In genomic region chr10:97292862-97293198, GRCh38 we compare ENCODE assay signal across 11 cellular contexts. TPM values are rescaled to one million over a fixed set of nuclear protein-coding genes. Genes with fewer than 3 reads are reported as not detected.
DNase-seq lines count a peak whose midpoint lies in the region; ATAC-seq and TF ChIP-seq lines count a peak whose summit lies in the region.
"Had no signal": no experiment of that assay in that cellular context is flagged by ENCODE, and none has a peak within 500 bp of the region (broad histone marks: within the 10 kb centered on the region; RNA-seq: fewer than 3 reads in every experiment).

No MANE protein-coding gene starts in this region.

- H3K27ac Mint-ChIP-seq in MCF 10A (ENCODE audit: low read depth, unreplicated experiment) = peak overlapping the region; percentile 88
- H3K27ac Mint-ChIP-seq in activated B cell treated with CpG ODN at 0.5 μM for 24 hours = peak overlapping the region; percentile 85
- peak overlapping the region; percentile 70 for H3K27ac Mint-ChIP-seq in memory B cell

- H3K4me3 Mint-ChIP-seq in MCF 10A (ENCODE audit: unreplicated experiment) (peak overlapping the region; percentile 87), activated B cell treated with CpG ODN at 0.5 μM for 24 hours (peak overlapping the region; percentile 92), memory B cell (peak overlapping the region; percentile 96)

- H3K36me3 Mint-ChIP-seq in MCF 10A (ENCODE audit: insufficient read depth, unreplicated experiment) (no peaks in the 10 kb centered on the region), activated B cell treated with CpG ODN at 0.5 μM for 24 hours (ENCODE audit: low read depth) (peaks cover 3% of the 10 kb centered on the region), memory B cell (peaks cover 2% of the 10 kb centered on the region)

- peaks cover 4% of the 10 kb centered on the region for H3K4me1 Mint-ChIP-seq in MCF 10A (ENCODE audit: insufficient read depth, unreplicated experiment)
- peaks cover 19% of the 10 kb centered on the region for H3K4me1 Mint-ChIP-seq in activated B cell treated with CpG ODN at 0.5 μM for 24 hours
- H3K4me1 Mint-ChIP-seq in memory B cell = peaks cover 17% of the 10 kb centered on the region

- intact Hi-C loops in MCF 10A (cut with micrococcal nuclease) = loop anchor here (1.0 kb wide), 2 partner anchors 26 to 40 kb away; partner anchors contain the start of gene FRAT1
- intact Hi-C loops in breast epithelium (cut with DNase I; ENCODE audit: low total_unique reads) = loop anchor here (5.0 kb wide), 1 partner anchor 149 kb away; no protein-coding TSS in a partner anchor
- intact Hi-C loops in activated B cell treated with CpG ODN at 0.5 μM for 24 hours (cut with micrococcal nuclease) = loop anchor here (1.0 to 5.0 kb wide), 8 partner anchors 14 to 839 kb away; partner anchors contain the start of genes EXOSC1, FRAT1, FRAT2 and MMS19
- intact Hi-C loops in body of pancreas (cut with DNase I) = no loop called here

- H3K36me3 ChIP-seq in breast epithelium (no peaks in the 10 kb centered on the region), thymus (ENCODE audit: control insufficient read depth, insufficient read depth) (no peaks in the 10 kb centered on the region), body of pancreas (replicated peaks in 1 of 2; ENCODE audit: insufficient read depth in 1 of 2, low read depth in 2 of 2) (no peaks in the 10 kb centered on the region)
- H3K36me3 ChIP-seq: cardiac muscle cell had no signal

- DNase-seq in MCF 10A (ENCODE audit: unreplicated experiment) = no peak
- DNase-seq in breast epithelium (ENCODE audit: low spot score in 2 of 2) = no peak
- no peak for DNase-seq in activated B cell treated with CpG ODN at 0.5 μM for 24 hours
- no peak for DNase-seq in memory B cell (ENCODE audit: low spot score in 2 of 2)
- no peak for DNase-seq in Ammon's horn (ENCODE audit: low spot score)
- no peak for DNase-seq in body of pancreas
- DNase-seq in germinal center (ENCODE audit: low spot score) = no peak

- POLR2A ChIA-PET in MCF 10A (lab: Yijun Ruan, JAX) (interaction anchor here (0.6 to 4.9 kb wide), 11 partner anchors 10 to 843 kb away, joined by 3 to 44 read pairs (median 6); partner anchors contain the start of genes FRAT1, FRAT2 and RRP12), activated B cell treated with CpG ODN at 0.5 μM for 24 hours (lab: Charles Lee) (interaction anchor here (0.7 to 1.6 kb wide), 3 partner anchors 26 to 109 kb away, joined by 3 to 4 read pairs (median 3); partner anchors contain the start of genes FRAT1 and FRAT2)

- ATAC-seq in activated B cell treated with CpG ODN at 0.5 μM for 24 hours (ENCODE audit: low read depth) (no peak), memory B cell (ENCODE audit: low read depth) (no peak), body of pancreas (no peak)

- H3K9me3 Mint-ChIP-seq in MCF 10A (ENCODE audit: unreplicated experiment) (no peaks in the 10 kb centered on the region), activated B cell treated with CpG ODN at 0.5 μM for 24 hours (no peaks in the 10 kb centered on the region), memory B cell (no peaks in the 10 kb centered on the region)

- no peaks in the 10 kb centered on the region for H3K4me1 ChIP-seq in breast epithelium
- H3K4me1 ChIP-seq in thymus (ENCODE audit: control insufficient read depth, insufficient read depth, low read length) = peaks cover 7% of the 10 kb centered on the region
- peaks cover 13% of the 10 kb centered on the region for H3K4me1 ChIP-seq in body of pancreas
- H3K4me1 ChIP-seq: foreskin keratinocyte, SJCRH30 had no signal

- H3K4me3 ChIP-seq in breast epithelium = peak overlapping the region in 1 of 3 donors; percentile 95
- peak overlapping the region; percentile 65 for H3K4me3 ChIP-seq in thymus (ENCODE audit: low read length)
- H3K4me3 ChIP-seq in body of pancreas = no peak overlapping the region

- H3K27ac ChIP-seq in breast epithelium = no peak overlapping the region
- no peak overlapping the region for H3K27ac ChIP-seq in thymus (ENCODE audit: low read depth)
- no peak overlapping the region for H3K27ac ChIP-seq in body of pancreas

- H3K9me3 ChIP-seq in breast epithelium = no peaks in the 10 kb centered on the region
- H3K9me3 ChIP-seq in thymus (ENCODE audit: control insufficient read depth) = no peaks in the 10 kb centered on the region
- no peaks in the 10 kb centered on the region for H3K9me3 ChIP-seq in body of pancreas
- H3K9me3 ChIP-seq: SJCRH30 had no signal

- 63% methylated on average over 3 of the region's 3 CpGs for WGBS in thymus
- 53 to 57% methylated on average over 3 of the region's 3 CpGs for WGBS in body of pancreas, 2 donors

- no peak for TF ChIP-seq POLR2A in breast epithelium (IDR thresholded peaks at IDR 0.05)
- TF ChIP-seq POLR2A in body of pancreas (IDR thresholded peaks at IDR 0.05) = no peak

- no TSS peak for BruUV-seq in MCF 10A (replicated peaks; lab: Mats Ljungman, UMichigan)

- no peaks in the 10 kb centered on the region for H3K27me3 Mint-ChIP-seq in MCF 10A (ENCODE audit: insufficient read depth, unreplicated experiment)
- peaks cover 1% of the 10 kb centered on the region for H3K27me3 Mint-ChIP-seq in activated B cell treated with CpG ODN at 0.5 μM for 24 hours
- no peaks in the 10 kb centered on the region for H3K27me3 Mint-ChIP-seq in memory B cell

- CTCF ChIA-PET in MCF 10A (lab: Yijun Ruan, JAX) = interaction anchor here (0.6 to 2.5 kb wide), 4 partner anchors 15 to 261 kb away, joined by 3 to 22 read pairs (median 4); no protein-coding TSS in a partner anchor
- CTCF ChIA-PET in activated B cell treated with CpG ODN at 0.5 μM for 24 hours (lab: Charles Lee) = interaction anchor here (1.5 kb wide), 1 partner anchor 14 kb away, joined by 5 read pairs; no protein-coding TSS in a partner anchor

- H3K27me3 ChIP-seq in breast epithelium = no peaks in the 10 kb centered on the region
- H3K27me3 ChIP-seq in thymus (ENCODE audit: control insufficient read depth, insufficient read depth) = no peaks in the 10 kb centered on the region
- no peaks in the 10 kb centered on the region for H3K27me3 ChIP-seq in body of pancreas
- H3K27me3 ChIP-seq: cardiac muscle cell, foreskin keratinocyte, SJCRH30 had no signal

- no peak for TF ChIP-seq CTCF in MCF 10A (IDR thresholded peaks at IDR 0.05; ENCODE audit: unreplicated experiment)
- TF ChIP-seq CTCF in breast epithelium (IDR thresholded peaks at IDR 0.05) = no peak
- no peak for TF ChIP-seq CTCF in activated B cell treated with CpG ODN at 0.5 μM for 24 hours (IDR thresholded peaks at IDR 0.05)
- no peak for TF ChIP-seq CTCF in body of pancreas (IDR thresholded peaks at IDR 0.05)

RNA-seq across cellular contexts. Expression of gene ARHGAP19, which starts 0.4 kb away (rescaled TPM):
- 10.6 and 11.7 TPM in 2 replicates for total RNA-seq in MCF 10A (2022)
- total RNA-seq in breast epithelium = 10 to 100 TPM in 2 of 3 donors, 1 to 10 TPM in 1; 6.4 to 34.4 (median 14.4) TPM
- 14.7 and 17.8 TPM in 2 replicates for total RNA-seq in activated B cell treated with CpG ODN at 0.5 μM for 24 hours
- 5.8 TPM for polyA plus RNA-seq in thymus
- total RNA-seq in body of pancreas = 1 to 10 TPM; 2.6 to 7.3 TPM

RNA-seq across cellular contexts. Expression of gene FRAT1, which starts 26.2 kb away (rescaled TPM):
- total RNA-seq in MCF 10A (2022) (1.9 and 2.1 TPM in 2 replicates), breast epithelium (10 to 100 TPM in 1 of 3 donors, 1 to 10 TPM in 2; 3.6 to 11.6 (median 9.8) TPM), activated B cell treated with CpG ODN at 0.5 μM for 24 hours (6.9 TPM in 2 replicates), body of pancreas (1 to 10 TPM; 3.0 to 6.5 TPM)
- polyA plus RNA-seq in thymus = 6.3 TPM

RNA-seq across cellular contexts. Expression of gene FRAT2, which starts 41.7 kb away (rescaled TPM):
- total RNA-seq in MCF 10A (2022) = 9.0 and 11.4 TPM in 2 replicates
- total RNA-seq in breast epithelium = 10 to 100 TPM; 12.2 to 24.1 (median 15.4) TPM
- 9.7 and 10.9 TPM in 2 replicates for total RNA-seq in activated B cell treated with CpG ODN at 0.5 μM for 24 hours
- 13.1 TPM for polyA plus RNA-seq in thymus
- 10 to 100 TPM; 19.5 to 20.8 TPM for total RNA-seq in body of pancreas
